8 cellular contexts compared by ENCODE assay signal in genomic region chr2:17646096-17646554, GRCh38.
DNase-seq lines count a peak whose midpoint lies in the region; ATAC-seq, FAIRE-seq and TF ChIP-seq lines count a peak whose summit lies in the region.

No MANE protein-coding gene starts in this region.

- H2AFZ ChIP-seq in ACC112 (ENCODE audit: low read length, unreplicated experiment) (no peak overlapping the region), MM.1S (ENCODE audit: low read length) (no peak overlapping the region), keratinocyte (ENCODE audit: control insufficient read depth, low read length) (no peak overlapping the region)

- H3K27ac ChIP-seq in ACC112 (ENCODE audit: low read depth, low read length) (peak overlapping the region; percentile 55; the same call in 1 of the 2 replicates), MM.1S (ENCODE audit: low read length) (no peak overlapping the region), SJCRH30 (no peak overlapping the region), keratinocyte (ENCODE audit: control insufficient read depth, insufficient read depth, low read length) (no peak overlapping the region)

- H4K20me1 ChIP-seq in MM.1S (ENCODE audit: insufficient read depth, low read length) (no peaks in the 10 kb centered on the region), keratinocyte (ENCODE audit: control insufficient read depth, extremely low read depth, insufficient read depth, low read length) (no peaks in the 10 kb centered on the region)

- H3K4me1 ChIP-seq in ACC112 (ENCODE audit: control insufficient read depth, insufficient read depth, low read length, unreplicated experiment) (peaks cover 33% of the 10 kb centered on the region), MM.1S (ENCODE audit: low read length) (peaks cover 15% of the 10 kb centered on the region), SJCRH30 (peaks cover 6% of the 10 kb centered on the region), keratinocyte (ENCODE audit: control insufficient read depth, extremely low read depth, insufficient read depth, low read length) (peaks cover 28% of the 10 kb centered on the region)

- no peaks in the 10 kb centered on the region for H3K9me3 ChIP-seq in MM.1S (replicated peaks; ENCODE audit: insufficient read depth, low read length)
- no peaks in the 10 kb centered on the region for H3K9me3 ChIP-seq in SJCRH30 (replicated peaks)
- H3K9me3 ChIP-seq in keratinocyte (ENCODE audit: control insufficient read depth, low read depth, low read length) = no peaks in the 10 kb centered on the region

- no peaks in the 10 kb centered on the region for H3K27me3 ChIP-seq in ACC112 (ENCODE audit: insufficient read depth, low read length)
- no peaks in the 10 kb centered on the region for H3K27me3 ChIP-seq in MM.1S (replicated peaks; ENCODE audit: insufficient read depth, low read length)
- no peaks in the 10 kb centered on the region for H3K27me3 ChIP-seq in SJCRH30
- no peaks in the 10 kb centered on the region for H3K27me3 ChIP-seq in keratinocyte (ENCODE audit: control insufficient read depth, extremely low read depth, insufficient read depth, low read length)

- H3K36me3 ChIP-seq in ACC112 (ENCODE audit: insufficient read depth, low read length) = no peaks in the 10 kb centered on the region
- H3K36me3 ChIP-seq in MM.1S (replicated peaks; ENCODE audit: insufficient read depth, low read length) = no peaks in the 10 kb centered on the region
- no peaks in the 10 kb centered on the region for H3K36me3 ChIP-seq in SJCRH30
- H3K36me3 ChIP-seq in keratinocyte (ENCODE audit: control insufficient read depth in 2 of 2, extremely low read depth in 1 of 2, insufficient read depth in 2 of 2, low read length in 2 of 2) = peaks cover 0 to 4% of the 10 kb centered on the region in 2 experiments

- FAIRE-seq in keratinocyte (lab: Jason Lieb, UNC) = peak; percentile 97

- H3K9me2 ChIP-seq in MM.1S (replicated peaks; ENCODE audit: insufficient read depth, low read length) = no peaks in the 10 kb centered on the region

- in situ Hi-C loops in T47D (cut with HindIII; ENCODE audit: low pct_unique_long_range_greater_than_20kb, low sequenced_read_pairs) = no loop called here

- dilution Hi-C loops in keratinocyte (cut with MboI; ENCODE audit: extremely low pct_ligation_motif_present, low sequenced_read_pairs) = no loop called here

- H3K4me2 ChIP-seq in MM.1S (ENCODE audit: low read depth, low read length) (no peak overlapping the region), keratinocyte (ENCODE audit: control insufficient read depth, extremely low read depth, insufficient read depth, low read depth, low read length) (no peak overlapping the region)

- H3K4me3 ChIP-seq in ACC112 (ENCODE audit: low read depth, low read length) (no peak overlapping the region), GM12875 (ENCODE audit: low read depth, low read length) (no peak overlapping the region), MM.1S (ENCODE audit: low read length) (no peak overlapping the region), SJCRH30 (no peak overlapping the region), keratinocyte (ENCODE audit: control insufficient read depth in 2 of 3, extremely low read depth in 1 of 3, insufficient read depth in 2 of 3, low read depth in 1 of 3, low read length in 3 of 3) (no peak overlapping the region)

- H3K79me2 ChIP-seq in ACC112 (ENCODE audit: control insufficient read depth, insufficient read depth, low read length, unreplicated experiment) (no peaks in the 10 kb centered on the region), MM.1S (ENCODE audit: low read length) (no peaks in the 10 kb centered on the region), keratinocyte (ENCODE audit: control insufficient read depth, insufficient read depth, low read length) (no peaks in the 10 kb centered on the region)

- H3K9ac ChIP-seq in MM.1S (ENCODE audit: low read length) = no peak overlapping the region
- no peak overlapping the region for H3K9ac ChIP-seq in keratinocyte (ENCODE audit: control insufficient read depth, extremely low read depth, insufficient read depth, low read length)

- peak; percentile 52 for DNase-seq in MM.1S
- peak; percentile 51 to 85 for DNase-seq in SJCRH30
- peak; percentile 4 to 68 for DNase-seq in T47D (ENCODE audit: low read depth in 1 of 2, low spot score in 1 of 2)
- DNase-seq in keratinocyte (ENCODE audit: low read depth, low spot score) = peak; percentile 40
- peak; percentile 18 for DNase-seq in stimulated activated CD4-positive, alpha-beta T cell treated with anti-CD3 and anti-CD28 coated beads, Interleukin-2, amount 100 ng/mL, for 4 hours (ENCODE audit: low read depth)

- peaks cover 5% of the 10 kb centered on the region; the same call in 1 of the 2 replicates for H3F3A ChIP-seq in MM.1S (ENCODE audit: insufficient read depth, low read length)

- peak; percentile 78; the same call in 1 of the 2 replicates for TF ChIP-seq CTCF in GM12875 (IDR thresholded peaks at IDR 0.05; ENCODE audit: borderline replicate concordance, insufficient read depth, low read depth, low read length)
- peak; percentile 87 for TF ChIP-seq CTCF in MM.1S (IDR thresholded peaks at IDR 0.05; ENCODE audit: low read length)
- TF ChIP-seq CTCF in keratinocyte (optimal IDR thresholded peaks at IDR 0.05 in 1 of 3, IDR thresholded peaks at IDR 0.05 in 1 of 3, conservative IDR thresholded peaks at IDR 0.05 in 1 of 3; ENCODE audit: extremely low read depth in 1 of 3, insufficient read depth in 2 of 3, low read length in 3 of 3) = peak in 2 of 3 experiments; percentile 53 to 88

- no peaks in the 10 kb centered on the region for H3K9me1 ChIP-seq in keratinocyte (ENCODE audit: control insufficient read depth, extremely low read depth, insufficient read depth, low read length)

- ATAC-seq in HG02610 (IDR thresholded peaks at IDR 0.05; ENCODE audit: unreplicated experiment) = peak; percentile 87

Comparison
In these comparisons a context has a peak if more than half of its experiments do, and no peak if none do; other contexts are left out.
1. DNase-seq: peak in every context shown above with its lines; median percentile 68 in SJCRH30; 52 in MM.1S; 40 in keratinocyte; 36 in T47D; 18 in stimulated activated CD4-positive, alpha-beta T cell treated with anti-CD3 and anti-CD28 coated beads, Interleukin-2, amount 100 ng/mL, for 4 hours.